8 cellular contexts compared by ENCODE assay signal in the genomic region with DNA sequence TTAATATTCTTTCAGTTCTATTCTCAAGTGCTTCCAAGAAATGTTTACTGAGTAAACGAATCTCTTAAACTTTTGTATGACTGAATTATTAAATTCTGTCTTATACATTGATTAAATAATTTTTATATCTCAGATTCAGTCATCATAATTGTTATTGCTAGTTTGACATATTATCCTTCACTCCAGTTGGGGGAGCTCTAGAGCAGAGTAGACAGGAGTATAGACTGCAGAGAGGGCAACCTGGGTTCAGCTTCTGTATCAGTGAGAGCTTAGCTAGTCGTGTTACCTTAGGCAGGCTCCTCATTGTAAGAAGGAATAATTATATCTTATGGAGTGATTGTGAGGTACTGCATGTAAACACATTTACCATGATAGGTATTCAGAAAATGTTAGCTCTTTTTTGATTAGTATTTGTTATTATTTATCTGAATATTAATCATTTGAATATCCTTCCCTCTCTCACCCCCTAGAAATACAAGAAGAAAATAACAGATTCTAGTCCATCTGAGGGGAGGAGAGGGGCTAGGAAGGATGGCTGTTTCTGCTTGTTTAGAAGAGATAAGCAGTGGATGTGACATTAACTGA. TPM values are rescaled to one million over a fixed set of nuclear protein-coding genes. Genes with fewer than 3 reads are reported as not detected.
A peak's percentile ranks its signal among the peaks of the same experiment; 100 is the strongest.
DNase-seq lines count a peak whose midpoint lies in the region; ATAC-seq, FAIRE-seq and TF ChIP-seq lines count a peak whose summit lies in the region.

No MANE protein-coding gene starts in this region.

- no peaks in the 10 kb centered on the region for H3K9me2 ChIP-seq in GM23338 (ENCODE audit: insufficient read depth)
- no peaks in the 10 kb centered on the region for H3K9me2 ChIP-seq in Karpas-422 (replicated peaks; ENCODE audit: insufficient read depth, low read length)

- no peak overlapping the region for H3K4me3 Mint-ChIP-seq in GM23338

- no peaks in the 10 kb centered on the region for H3K9me3 Mint-ChIP-seq in GM23338

- peak; percentile 79 for ATAC-seq in GM23338

- no peaks in the 10 kb centered on the region for H3K27me3 Mint-ChIP-seq in GM23338 (ENCODE audit: insufficient read depth, low read depth, poor library complexity)

- no peak overlapping the region for H3K9ac ChIP-seq in Karpas-422 (ENCODE audit: low read length)

- H3K4me1 Mint-ChIP-seq in GM23338: peaks cover 8% of the 10 kb centered on the region; the same call in 2 of the 3 replicates

- H3K4me2 ChIP-seq in GM23338 (no peak overlapping the region), Karpas-422 (ENCODE audit: low read depth, low read length, poor library complexity, severe bottlenecking) (no peak overlapping the region)

- H3K79me2 ChIP-seq in GM23338 (replicated peaks; ENCODE audit: insufficient read depth): no peaks in the 10 kb centered on the region
- peaks cover 19% of the 10 kb centered on the region for H3K79me2 ChIP-seq in Karpas-422 (ENCODE audit: low read length)

- FAIRE-seq in A204.1 (lab: Jason Lieb, UNC): peak; percentile 93

- H3F3A ChIP-seq in GM23338 (replicated peaks; ENCODE audit: low read depth): no peaks in the 10 kb centered on the region

- H3K27ac Mint-ChIP-seq in GM23338: no peak overlapping the region

- no peak overlapping the region for H3K4me3 ChIP-seq in GM23338
- H3K4me3 ChIP-seq in Karpas-422 (ENCODE audit: low read length): no peak overlapping the region
- H3K4me3 ChIP-seq in epithelial cell of proximal tubule (ENCODE audit: low read depth, low read length): no peak overlapping the region
- no peak overlapping the region for H3K4me3 ChIP-seq in neutrophil (ENCODE audit: low read depth in 1 of 2, low read length in 1 of 2)

- no peaks in the 10 kb centered on the region for H3K9me3 ChIP-seq in Karpas-422 (ENCODE audit: low read length)
- no peaks in the 10 kb centered on the region for H3K9me3 ChIP-seq in neutrophil

- DNase-seq in ELR (ENCODE audit: low read depth): peak; percentile 54
- DNase-seq in GM23338 (ENCODE audit: low spot score): peak; percentile 74
- DNase-seq in Karpas-422: peak; percentile 88
- peak in 3 of 5 donors; percentile 15 to 62 (median 33) for DNase-seq in T-helper 1 cell
- no peak for DNase-seq in epithelial cell of proximal tubule (ENCODE audit: low read depth)
- no peak for DNase-seq in HK-2 (ENCODE audit: unreplicated experiment)

- H3K4me1 ChIP-seq in GM23338 (ENCODE audit: insufficient read depth) (no peaks in the 10 kb centered on the region), Karpas-422 (ENCODE audit: low read length) (no peaks in the 10 kb centered on the region; the same call in 1 of the 2 replicates), neutrophil (ENCODE audit: control insufficient read depth in 1 of 2, insufficient read depth in 1 of 2, low read depth in 1 of 2, low read length in 1 of 2) (no peaks in the 10 kb centered on the region)

- no peaks in the 10 kb centered on the region; the same call in 2 of the 3 replicates for H3K36me3 Mint-ChIP-seq in GM23338 (ENCODE audit: low read depth)

- H3K27me3 ChIP-seq in GM23338 (ENCODE audit: insufficient read depth) (no peaks in the 10 kb centered on the region), Karpas-422 (ENCODE audit: low read length) (no peaks in the 10 kb centered on the region), neutrophil (no peaks in the 10 kb centered on the region)

- TF ChIP-seq CTCF in GM23338 (conservative IDR thresholded peaks at IDR 0.05; ENCODE audit: low read depth in 2 of 2) (peak; percentile 66 to 82), epithelial cell of proximal tubule (conservative IDR thresholded peaks at IDR 0.05; ENCODE audit: low read depth, low read length) (peak; percentile 75), neutrophil (IDR thresholded peaks at IDR 0.05) (peak; percentile 41)

- H3K27ac ChIP-seq in GM23338 (ENCODE audit: low read depth) (no peak overlapping the region), Karpas-422 (ENCODE audit: low read length) (no peak overlapping the region), neutrophil (no peak overlapping the region)

- H3K36me3 ChIP-seq in GM23338 (ENCODE audit: insufficient read depth): no peaks in the 10 kb centered on the region
- H3K36me3 ChIP-seq in Karpas-422 (ENCODE audit: insufficient read depth, low read length): peaks cover 22% of the 10 kb centered on the region
- peaks cover 11% of the 10 kb centered on the region for H3K36me3 ChIP-seq in neutrophil

- no peak overlapping the region for H2AFZ ChIP-seq in GM23338
- no peak overlapping the region for H2AFZ ChIP-seq in Karpas-422 (ENCODE audit: low read length)

- H4K20me1 ChIP-seq in GM23338 (replicated peaks; ENCODE audit: insufficient read depth) (no peaks in the 10 kb centered on the region; the same call in 1 of the 2 replicates), Karpas-422 (ENCODE audit: insufficient read depth, low read depth, low read length) (no peaks in the 10 kb centered on the region)

TF ChIP-seq in GM23338, 12 proteins besides CTCF, POLR2A, EP300 and RAD21 (continues in another document):
- TF ChIP-seq EZH2 (IDR thresholded peaks at IDR 0.05; ENCODE audit: low read depth, unreplicated experiment) (no peak), EZH2phosphoT487 (IDR thresholded peaks at IDR 0.05; ENCODE audit: unreplicated experiment) (no peak), CREB1 (CRISPR knock-in tag; IDR thresholded peaks at IDR 0.05; ENCODE audit: low read depth) (no peak), JUNB (IDR thresholded peaks at IDR 0.05; ENCODE audit: unreplicated experiment) (no peak)
- TF ChIP-seq, protein P1, sequence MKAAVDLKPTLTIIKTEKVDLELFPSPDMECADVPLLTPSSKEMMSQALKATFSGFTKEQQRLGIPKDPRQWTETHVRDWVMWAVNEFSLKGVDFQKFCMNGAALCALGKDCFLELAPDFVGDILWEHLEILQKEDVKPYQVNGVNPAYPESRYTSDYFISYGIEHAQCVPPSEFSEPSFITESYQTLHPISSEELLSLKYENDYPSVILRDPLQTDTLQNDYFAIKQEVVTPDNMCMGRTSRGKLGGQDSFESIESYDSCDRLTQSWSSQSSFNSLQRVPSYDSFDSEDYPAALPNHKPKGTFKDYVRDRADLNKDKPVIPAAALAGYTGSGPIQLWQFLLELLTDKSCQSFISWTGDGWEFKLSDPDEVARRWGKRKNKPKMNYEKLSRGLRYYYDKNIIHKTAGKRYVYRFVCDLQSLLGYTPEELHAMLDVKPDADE (IDR thresholded peaks at IDR 0.05): no peak
- TF ChIP-seq, protein P2, sequence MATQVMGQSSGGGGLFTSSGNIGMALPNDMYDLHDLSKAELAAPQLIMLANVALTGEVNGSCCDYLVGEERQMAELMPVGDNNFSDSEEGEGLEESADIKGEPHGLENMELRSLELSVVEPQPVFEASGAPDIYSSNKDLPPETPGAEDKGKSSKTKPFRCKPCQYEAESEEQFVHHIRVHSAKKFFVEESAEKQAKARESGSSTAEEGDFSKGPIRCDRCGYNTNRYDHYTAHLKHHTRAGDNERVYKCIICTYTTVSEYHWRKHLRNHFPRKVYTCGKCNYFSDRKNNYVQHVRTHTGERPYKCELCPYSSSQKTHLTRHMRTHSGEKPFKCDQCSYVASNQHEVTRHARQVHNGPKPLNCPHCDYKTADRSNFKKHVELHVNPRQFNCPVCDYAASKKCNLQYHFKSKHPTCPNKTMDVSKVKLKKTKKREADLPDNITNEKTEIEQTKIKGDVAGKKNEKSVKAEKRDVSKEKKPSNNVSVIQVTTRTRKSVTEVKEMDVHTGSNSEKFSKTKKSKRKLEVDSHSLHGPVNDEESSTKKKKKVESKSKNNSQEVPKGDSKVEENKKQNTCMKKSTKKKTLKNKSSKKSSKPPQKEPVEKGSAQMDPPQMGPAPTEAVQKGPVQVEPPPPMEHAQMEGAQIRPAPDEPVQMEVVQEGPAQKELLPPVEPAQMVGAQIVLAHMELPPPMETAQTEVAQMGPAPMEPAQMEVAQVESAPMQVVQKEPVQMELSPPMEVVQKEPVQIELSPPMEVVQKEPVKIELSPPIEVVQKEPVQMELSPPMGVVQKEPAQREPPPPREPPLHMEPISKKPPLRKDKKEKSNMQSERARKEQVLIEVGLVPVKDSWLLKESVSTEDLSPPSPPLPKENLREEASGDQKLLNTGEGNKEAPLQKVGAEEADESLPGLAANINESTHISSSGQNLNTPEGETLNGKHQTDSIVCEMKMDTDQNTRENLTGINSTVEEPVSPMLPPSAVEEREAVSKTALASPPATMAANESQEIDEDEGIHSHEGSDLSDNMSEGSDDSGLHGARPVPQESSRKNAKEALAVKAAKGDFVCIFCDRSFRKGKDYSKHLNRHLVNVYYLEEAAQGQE (IDR thresholded peaks at IDR 0.05; ENCODE audit: unreplicated experiment): no peak

RNA-seq across cellular contexts. Expression of a gene that starts 31.0 kb away (rescaled TPM):
- not detected in 2 replicates for total RNA-seq in GM23338 (2014; rRNA removed; shearing (Covaris generic))
- 0.55 and 0.78 TPM in 2 replicates for polyA plus RNA-seq in GM23338 (2016; fragmentation: Nextera tagmentation; extraction: Ambion mirVana)
- total RNA-seq in Karpas-422 (2014; rRNA removed; shearing (Covaris generic); ENCODE audit: low replicate concordance): not detected in 2 replicates
- 0.58 TPM in 1 of 2 replicates, not detected in the other for total RNA-seq in epithelial cell of proximal tubule

RNA-seq across cellular contexts. Expression of a gene that starts 31.1 kb away (rescaled TPM):
- 18.6 and 24.5 TPM in 2 replicates for total RNA-seq in GM23338 (2014; rRNA removed; shearing (Covaris generic))
- 27.9 and 28.6 TPM in 2 replicates for polyA plus RNA-seq in GM23338 (2016; fragmentation: Nextera tagmentation; extraction: Ambion mirVana)
- total RNA-seq in Karpas-422 (2014; rRNA removed; shearing (Covaris generic); ENCODE audit: low replicate concordance): 11.0 and 38.1 TPM in 2 replicates
- total RNA-seq in epithelial cell of proximal tubule: 17.5 and 20.8 TPM in 2 replicates

Comparison
In these comparisons a context has a peak if more than half of its experiments do, and no peak if none do; other contexts are left out.
1. DNase-seq: peak in ELR (single experiment), GM23338 (single experiment), Karpas-422 (single experiment) and T-helper 1 cell (3 of 5); none in epithelial cell of proximal tubule (single experiment) and HK-2 (single experiment).
2. Peak in every context shown above with its lines, with median percentiles within 50 percentile points of each other: CTCF ChIP-seq.